25 cellular contexts compared by ENCODE assay signal in genomic region chr14:104637546-104638003, GRCh38. TPM values are rescaled to one million over a fixed set of nuclear protein-coding genes. Genes with fewer than 3 reads are reported as not detected.
"Had no signal": no experiment of that assay in that cellular context is flagged by ENCODE, and none has a peak within 500 bp of the region (broad histone marks: within the 10 kb centered on the region; RNA-seq: fewer than 3 reads in every experiment).

No MANE protein-coding gene starts in this region.

- ATAC-seq: heart left ventricle; naive thymus-derived CD4-positive, alpha-beta T cell; sciatic nerve; stimulated activated memory B cell treated with anti-CD40 and anti-IgM and Interleukin-4, amounts not matched to agents 10 μg/mL and 1 μg/mL and 100 μg/mL, for 72 hours; upper lobe of right lung had no signal

- H3K27me3 ChIP-seq: testis had no signal

- H3K4me1 ChIP-seq: testis, upper lobe of right lung had no signal

- H3K27ac Mint-ChIP-seq: naive thymus-derived CD4-positive, alpha-beta T cell; nephron progenitor cell; stimulated activated memory B cell treated with anti-CD40 and anti-IgM and Interleukin-4, amounts not matched to agents 10 μg/mL and 1 μg/mL and 100 μg/mL, for 72 hours; stimulated activated naive CD8-positive, alpha-beta T cell treated with anti-CD3 and anti-CD28 coated beads, Interleukin-15, Interleukin-2, amounts not matched to agents 100 ng/mL and 50 ng/mL, for 24 hours had no signal

- H3K4me3 Mint-ChIP-seq: naive thymus-derived CD4-positive, alpha-beta T cell; nephron progenitor cell; stimulated activated memory B cell treated with anti-CD40 and anti-IgM and Interleukin-4, amounts not matched to agents 10 μg/mL and 1 μg/mL and 100 μg/mL, for 72 hours; stimulated activated naive CD8-positive, alpha-beta T cell treated with anti-CD3 and anti-CD28 coated beads, Interleukin-15, Interleukin-2, amounts not matched to agents 100 ng/mL and 50 ng/mL, for 24 hours had no signal

- H3K4me3 ChIP-seq: dorsolateral prefrontal cortex, heart left ventricle, spleen, testis, tibial nerve, upper lobe of right lung had no signal

- DNase-seq: cortex of kidney; dorsolateral prefrontal cortex; effector CD8-positive, alpha-beta T cell; foreskin melanocyte; heart left ventricle; hippocampal formation; kidney glomerular epithelial cell; naive thymus-derived CD4-positive, alpha-beta T cell; nephron progenitor cell; spleen; stimulated activated CD4-positive, alpha-beta T cell treated with anti-CD3 and anti-CD28 coated beads, Interleukin-15, amount 100 ng/mL, for 24 hours; stimulated activated CD4-positive, alpha-beta T cell treated with anti-CD3 and anti-CD28 coated beads, Interleukin-1b, Interleukin-23, amount 100 ng/mL, for 48 hours; stimulated activated CD4-positive, alpha-beta T cell treated with anti-CD3 and anti-CD28 coated beads, Interleukin-4, amount 100 ng/mL, for 24 hours; testis; upper lobe of right lung had no signal

- H3K36me3 ChIP-seq: heart left ventricle, spleen, tibial nerve, upper lobe of right lung had no signal

- H3K36me3 Mint-ChIP-seq: naive thymus-derived CD4-positive, alpha-beta T cell; stimulated activated memory B cell treated with anti-CD40 and anti-IgM and Interleukin-4, amounts not matched to agents 10 μg/mL and 1 μg/mL and 100 μg/mL, for 72 hours had no signal

- FAIRE-seq: islet of Langerhans had no signal

- H3K27ac ChIP-seq: dorsolateral prefrontal cortex, heart left ventricle, spleen, testis, tibial nerve, upper lobe of right lung had no signal

- H3K9me3 ChIP-seq: heart left ventricle, spleen, testis, tibial nerve, upper lobe of right lung had no signal

- H3K9me3 Mint-ChIP-seq: naive thymus-derived CD4-positive, alpha-beta T cell; nephron progenitor cell; stimulated activated memory B cell treated with anti-CD40 and anti-IgM and Interleukin-4, amounts not matched to agents 10 μg/mL and 1 μg/mL and 100 μg/mL, for 72 hours; stimulated activated naive CD8-positive, alpha-beta T cell treated with anti-CD3 and anti-CD28 coated beads, Interleukin-15, Interleukin-2, amounts not matched to agents 100 ng/mL and 50 ng/mL, for 24 hours had no signal

RNA-seq across cellular contexts. Expression of gene TMEM179, which starts 33.0 kb away (rescaled TPM):
- total RNA-seq: lung microvascular endothelial cell, mesenteric fat pad, mononuclear cell, omental fat pad, spleen, upper lobe of right lung had no signal
- polyA plus RNA-seq: naive thymus-derived CD4-positive, alpha-beta T cell had no signal

RNA-seq across cellular contexts. Expression of gene C14orf180, which starts 58.0 kb away (rescaled TPM):
- total RNA-seq: lung microvascular endothelial cell; mononuclear cell; naive thymus-derived CD4-positive, alpha-beta T cell; pulmonary artery endothelial cell had no signal
- polyA plus RNA-seq: naive thymus-derived CD4-positive, alpha-beta T cell had no signal
